In genomic region chr18:26091047-26091630, GRCh38 we compare ENCODE assay signal across 8 cellular contexts. TPM values are rescaled to one million over a fixed set of nuclear protein-coding genes. Genes with fewer than 3 reads are reported as not detected.
DNase-seq lines count a peak whose midpoint lies in the region; ATAC-seq and TF ChIP-seq lines count a peak whose summit lies in the region.

No MANE protein-coding gene starts in this region.

- H2AFZ ChIP-seq in GM23338 (peak overlapping the region; percentile 97), KMS-11 (ENCODE audit: low read depth) (peak overlapping the region; percentile 81)

- H3K4me3 ChIP-seq in GM23338 (peak overlapping the region; percentile 89), KMS-11 (IDR thresholded peaks at IDR 0.05; ENCODE audit: insufficient read depth, low read depth, low read length) (peak overlapping the region; percentile 41)

- H3K27ac ChIP-seq in GM23338 (ENCODE audit: low read depth) (peak overlapping the region; percentile 92), KMS-11 (peak overlapping the region; percentile 88), foreskin keratinocyte (peak overlapping the region; percentile 92)

- H3K36me3 ChIP-seq in GM23338 (ENCODE audit: insufficient read depth) (peaks cover 9% of the 10 kb centered on the region; the same call in 1 of the 2 replicates), KMS-11 (ENCODE audit: insufficient read depth) (no peaks in the 10 kb centered on the region; the same call in 1 of the 2 replicates)

- H3K27ac Mint-ChIP-seq in GM23338 (peak overlapping the region; percentile 85), progenitor cell of endocrine pancreas (peak overlapping the region; percentile 98)
- H3K27ac Mint-ChIP-seq in activated CD4-positive, alpha-beta memory T cell treated with anti-CD3 and anti-CD28 coated beads for 36 hours, result peak overlapping the region; percentile 93

- H3K79me2 ChIP-seq in GM23338 (replicated peaks; ENCODE audit: insufficient read depth) (peaks cover 36% of the 10 kb centered on the region), KMS-11 (ENCODE audit: insufficient read depth, low read depth) (peaks cover 37% of the 10 kb centered on the region)

- H3K9me2 ChIP-seq in GM23338 (ENCODE audit: insufficient read depth), result no peaks in the 10 kb centered on the region

- peaks cover 9% of the 10 kb centered on the region for H3K4me1 ChIP-seq in GM23338 (ENCODE audit: insufficient read depth)
- H3K4me1 ChIP-seq in KMS-11 (ENCODE audit: low read depth, poor library complexity, severe bottlenecking), result peaks cover 31% of the 10 kb centered on the region
- peaks cover 9% of the 10 kb centered on the region for H3K4me1 ChIP-seq in foreskin keratinocyte

- peaks cover 13% of the 10 kb centered on the region for H3K4me1 Mint-ChIP-seq in GM23338
- H3K4me1 Mint-ChIP-seq in activated CD4-positive, alpha-beta memory T cell treated with anti-CD3 and anti-CD28 coated beads for 36 hours (ENCODE audit: low read depth), result peaks cover 30% of the 10 kb centered on the region
- H3K4me1 Mint-ChIP-seq in progenitor cell of endocrine pancreas (ENCODE audit: low read depth), result peaks cover 16% of the 10 kb centered on the region

- peaks cover 16% of the 10 kb centered on the region for H4K20me1 ChIP-seq in GM23338 (replicated peaks; ENCODE audit: insufficient read depth)
- 0 out of 2 replicates have a peak, but pooled peaks cover 5% of the 10 kb centered on the region for H4K20me1 ChIP-seq in KMS-11 (ENCODE audit: insufficient read depth)

- H3K9ac ChIP-seq in KMS-11, result peak overlapping the region; percentile 81

- ATAC-seq in GM23338, result peak; percentile 17
- ATAC-seq in foreskin keratinocyte, result peak; percentile 56

- H3K9me3 Mint-ChIP-seq in GM23338, result no peaks in the 10 kb centered on the region
- H3K9me3 Mint-ChIP-seq in activated CD4-positive, alpha-beta memory T cell treated with anti-CD3 and anti-CD28 coated beads for 36 hours, result no peaks in the 10 kb centered on the region
- H3K9me3 Mint-ChIP-seq in progenitor cell of endocrine pancreas (ENCODE audit: low read depth), result no peaks in the 10 kb centered on the region

- peak overlapping the region; percentile 91 for H3K4me3 Mint-ChIP-seq in GM23338
- peak overlapping the region; percentile 89 for H3K4me3 Mint-ChIP-seq in activated CD4-positive, alpha-beta memory T cell treated with anti-CD3 and anti-CD28 coated beads for 36 hours
- H3K4me3 Mint-ChIP-seq in progenitor cell of endocrine pancreas (ENCODE audit: low read depth), result peak overlapping the region; percentile 96

- CTCF ChIA-PET in activated CD4-positive, alpha-beta memory T cell treated with anti-CD3 and anti-CD28 coated beads for 36 hours (lab: Charles Lee), result no interaction called here

- TF ChIP-seq CTCF in GM23338 (conservative IDR thresholded peaks at IDR 0.05; ENCODE audit: low read depth in 2 of 2) (no peak), KMS-11 (conservative IDR thresholded peaks at IDR 0.05; ENCODE audit: low read depth, low read length) (no peak), foreskin keratinocyte (conservative IDR thresholded peaks at IDR 0.05) (no peak), progenitor cell of endocrine pancreas (IDR thresholded peaks at IDR 0.05; ENCODE audit: unreplicated experiment) (no peak)

- POLR2A ChIA-PET in activated CD4-positive, alpha-beta memory T cell treated with anti-CD3 and anti-CD28 coated beads for 36 hours (lab: Charles Lee), result no interaction called here

- peak overlapping the region; percentile 81 for H3K4me2 ChIP-seq in GM23338
- H3K4me2 ChIP-seq in KMS-11, result peak overlapping the region; percentile 83

- intact Hi-C loops in activated CD4-positive, alpha-beta memory T cell treated with anti-CD3 and anti-CD28 coated beads for 36 hours (cut with micrococcal nuclease), result no loop called here

- H3K27me3 Mint-ChIP-seq in GM23338 (ENCODE audit: insufficient read depth, low read depth, poor library complexity), result peaks cover 2% of the 10 kb centered on the region
- H3K27me3 Mint-ChIP-seq in activated CD4-positive, alpha-beta memory T cell treated with anti-CD3 and anti-CD28 coated beads for 36 hours, result no peaks in the 10 kb centered on the region
- H3K27me3 Mint-ChIP-seq in progenitor cell of endocrine pancreas, result no peaks in the 10 kb centered on the region

- no peaks in the 10 kb centered on the region for H3K27me3 ChIP-seq in GM23338 (ENCODE audit: insufficient read depth)
- H3K27me3 ChIP-seq in KMS-11 (ENCODE audit: insufficient read depth, low read depth), result no peaks in the 10 kb centered on the region
- no peaks in the 10 kb centered on the region for H3K27me3 ChIP-seq in foreskin keratinocyte

- DNase-seq in NCI-H2171 (lab: John Stamatoyannopoulos, UW), result peak; percentile 40
- no peak for DNase-seq in NCI-H2171 treated with DMSO at 0.1 percent for 48 hours (lab: John Stamatoyannopoulos, UW)
- DNase-seq in GM23338 (ENCODE audit: low spot score), result peak; percentile 54
- no peak for DNase-seq in activated CD4-positive, alpha-beta memory T cell treated with anti-CD3 and anti-CD28 coated beads for 36 hours
- peak in 1 of 2 donors; percentile 64 for DNase-seq in foreskin keratinocyte
- DNase-seq in progenitor cell of endocrine pancreas (ENCODE audit: low spot score, unreplicated experiment), result no peak
- no peak for DNase-seq in globus pallidus (ENCODE audit: low spot score)

- peaks cover 7% of the 10 kb centered on the region; the same call in 2 of the 3 replicates for H3K36me3 Mint-ChIP-seq in GM23338 (ENCODE audit: low read depth)
- peaks cover 9% of the 10 kb centered on the region for H3K36me3 Mint-ChIP-seq in activated CD4-positive, alpha-beta memory T cell treated with anti-CD3 and anti-CD28 coated beads for 36 hours
- H3K36me3 Mint-ChIP-seq in progenitor cell of endocrine pancreas (ENCODE audit: insufficient read depth), result peaks cover 3% of the 10 kb centered on the region

- H3F3A ChIP-seq in GM23338 (replicated peaks; ENCODE audit: low read depth), result 0 out of 2 replicates have a peak, but pooled peaks cover 4% of the 10 kb centered on the region

TF ChIP-seq in GM23338, 12 proteins besides CTCF, POLR2A, EP300 and RAD21:
- TF ChIP-seq POLR2AphosphoS5 (IDR thresholded peaks at IDR 0.05; ENCODE audit: low read depth) (0 out of 2 replicates have a peak, but pooled peaks have one; percentile 3), NANOG (IDR thresholded peaks at IDR 0.05; ENCODE audit: borderline replicate concordance) (no peak)

RNA-seq across cellular contexts. Expression of gene SS18, which starts 0.7 kb away (rescaled TPM):
- total RNA-seq in GM23338 (2014; rRNA removed; shearing (Covaris generic)), result 139 and 148 TPM in 2 replicates
- polyA plus RNA-seq in GM23338 (2016; fragmentation: Nextera tagmentation; extraction: Ambion mirVana) (33.4 and 41.3 TPM in 2 replicates), foreskin keratinocyte (30.0 and 35.2 TPM in 2 replicates)
- 10 to 100 TPM; 49.1 to 51.5 TPM for total RNA-seq in activated CD4-positive, alpha-beta memory T cell treated with anti-CD3 and anti-CD28 coated beads for 36 hours
- total RNA-seq in foreskin keratinocyte (95.4 and 98.0 TPM in 2 replicates), progenitor cell of endocrine pancreas (84.4 and 88.2 TPM in 2 replicates)

RNA-seq across cellular contexts. Expression of gene PSMA8, which starts 42.5 kb away (rescaled TPM):
- not detected in 2 replicates for total RNA-seq in GM23338 (2014; rRNA removed; shearing (Covaris generic))
- polyA plus RNA-seq in GM23338 (2016; fragmentation: Nextera tagmentation; extraction: Ambion mirVana) (not detected in 2 replicates), foreskin keratinocyte (not detected in 2 replicates)
- total RNA-seq in activated CD4-positive, alpha-beta memory T cell treated with anti-CD3 and anti-CD28 coated beads for 36 hours, result 1 to 10 TPM; 1.3 to 1.7 TPM
- total RNA-seq in foreskin keratinocyte (not detected in 2 replicates), progenitor cell of endocrine pancreas (0.29 TPM in 1 of 2 replicates, not detected in the other)

Comparison
In these comparisons a context has a peak if more than half of its experiments do, and no peak if none do; other contexts are left out.
1. DNase-seq: peak in NCI-H2171 (single experiment) and GM23338 (single experiment); none in NCI-H2171 treated with DMSO at 0.1 percent for 48 hours (single experiment), activated CD4-positive, alpha-beta memory T cell treated with anti-CD3 and anti-CD28 coated beads for 36 hours (single experiment), progenitor cell of endocrine pancreas (single experiment) and globus pallidus (single experiment).
2. Peak in every context shown above with its lines, with median percentiles within 50 percentile points of each other: H3K27ac ChIP-seq, H3K27ac Mint-ChIP-seq and H3K4me3 Mint-ChIP-seq.